ENCODE assay signal across 3 cellular contexts in the genomic region with DNA sequence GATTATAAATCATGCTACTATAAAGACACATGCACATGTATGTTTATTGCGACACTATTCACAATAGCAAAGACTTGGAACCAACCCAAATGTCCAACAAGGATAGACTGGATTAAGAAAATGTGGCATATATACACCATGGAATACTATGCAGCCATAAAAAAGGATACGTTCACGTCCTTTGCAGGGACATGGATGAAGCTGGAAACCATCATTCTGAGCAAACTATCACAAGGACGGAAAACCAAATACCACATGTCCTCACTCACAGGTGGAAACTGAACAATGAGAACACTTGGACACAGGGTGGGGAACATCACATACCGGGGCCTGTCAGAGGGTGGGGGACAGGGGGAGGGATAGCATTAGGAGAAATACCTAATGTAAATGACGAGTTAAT. TPM values are rescaled to one million over a fixed set of nuclear protein-coding genes. Genes with fewer than 3 reads are reported as not detected.
"Had no signal": no experiment of that assay in that cellular context is flagged by ENCODE, and none has a peak within 500 bp of the region (broad histone marks: within the 10 kb centered on the region; RNA-seq: fewer than 3 reads in every experiment).

No MANE protein-coding gene starts in this region.

RNA-seq across cellular contexts. Expression of a gene that starts 7.2 kb away (rescaled TPM):
- total RNA-seq: SJSA1 had no signal

RNA-seq across cellular contexts. Expression of a gene that starts 58.6 kb away (rescaled TPM):
- total RNA-seq: M059J, PC-3, SJSA1 had no signal
